15 cellular contexts compared by ENCODE assay signal in the genomic region with DNA sequence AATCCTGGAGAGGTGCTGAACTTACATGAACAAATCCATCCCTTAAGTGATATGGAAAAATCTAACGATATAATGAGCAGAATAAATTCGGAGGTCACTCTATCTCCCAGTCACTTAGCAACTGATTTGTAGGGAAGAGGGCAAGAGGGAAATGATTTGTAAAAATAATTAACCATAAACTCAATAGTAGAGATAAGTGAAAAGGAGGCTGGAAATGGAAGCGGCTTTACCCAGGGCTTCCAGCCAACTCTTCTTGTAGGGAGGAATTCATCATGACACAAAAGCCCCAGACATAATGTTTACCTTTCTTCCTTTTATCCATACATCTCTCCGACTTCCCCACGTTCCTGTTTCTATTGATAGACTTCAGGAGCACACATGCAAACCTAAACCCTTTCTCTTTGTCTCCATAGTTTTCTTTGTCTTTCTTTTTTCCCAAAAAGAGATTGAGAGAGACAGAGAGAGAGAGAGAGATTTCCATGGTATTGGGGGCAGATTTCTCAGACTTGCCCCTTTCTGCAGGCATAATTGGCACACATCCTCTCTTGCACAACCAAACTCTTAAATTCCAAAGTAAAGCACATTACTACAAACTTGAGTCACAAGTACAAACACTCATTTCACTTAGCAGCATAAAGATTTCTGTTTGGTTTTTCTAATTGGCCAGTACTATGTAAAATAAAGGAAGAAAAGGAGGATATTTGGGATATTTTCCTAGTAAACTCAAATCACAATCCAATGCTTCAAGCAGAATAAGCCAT.
DNase-seq lines count a peak whose midpoint lies in the region; ATAC-seq, FAIRE-seq and TF ChIP-seq lines count a peak whose summit lies in the region.
"Had no signal": no experiment of that assay in that cellular context is flagged by ENCODE, and none has a peak within 500 bp of the region (broad histone marks: within the 10 kb centered on the region; RNA-seq: fewer than 3 reads in every experiment).

No MANE protein-coding gene starts in this region.

- POLR2A ChIA-PET in AG04450 (lab: Yijun Ruan, JAX) (no interaction called here), IMR-90 (lab: Charles Lee; ENCODE audit: unreplicated experiment) (no interaction called here)

- H3K79me2 ChIP-seq in keratinocyte (ENCODE audit: control insufficient read depth, insufficient read depth, low read length) = no peaks in the 10 kb centered on the region

- H3K36me3 ChIP-seq in IMR-90 (ENCODE audit: control insufficient read depth, insufficient read depth, low read length) = 0 out of 2 replicates have a peak, but pooled peaks cover 1% of the 10 kb centered on the region
- no peaks in the 10 kb centered on the region for H3K36me3 ChIP-seq in keratinocyte (ENCODE audit: control insufficient read depth in 2 of 2, extremely low read depth in 1 of 2, insufficient read depth in 2 of 2, low read length in 2 of 2)
- no peaks in the 10 kb centered on the region for H3K36me3 ChIP-seq in gastroesophageal sphincter
- H3K36me3 ChIP-seq: MG63 had no signal

- no CpG with 5 or more reads among the region's 5 CpGs for WGBS in IMR-90 (ENCODE audit: extremely low coverage in 2 of 2, insufficient read length in 1 of 2), 2 experiments
- 21 to 28% methylated on average over 5 of the region's 5 CpGs for WGBS in gastroesophageal sphincter (ENCODE audit: low coverage in 1 of 2), 2 donors

- no peaks in the 10 kb centered on the region for H3K79me1 ChIP-seq in IMR-90 (ENCODE audit: low read depth in 1 of 2, low read length in 2 of 2)

- no peak overlapping the region for H3K23ac ChIP-seq in IMR-90 (ENCODE audit: low read depth, low read length)

- TF ChIP-seq CTCF in AG04450 (IDR thresholded peaks at IDR 0.05; ENCODE audit: low read depth, low read length) (no peak), IMR-90 (conservative IDR thresholded peaks at IDR 0.05; ENCODE audit: low read depth, low read length) (no peak), keratinocyte (optimal IDR thresholded peaks at IDR 0.05 in 1 of 3, IDR thresholded peaks at IDR 0.05 in 1 of 3, conservative IDR thresholded peaks at IDR 0.05 in 1 of 3; ENCODE audit: extremely low read depth in 1 of 3, insufficient read depth in 2 of 3, low read length in 3 of 3) (no peak), gastroesophageal sphincter (IDR thresholded peaks at IDR 0.05) (no peak)

- in situ Hi-C loops in IMR-90 (cut with MboI; ENCODE audit: low sequenced_read_pairs) = no loop called here

- FAIRE-seq in keratinocyte (lab: Jason Lieb, UNC) = no peak
- FAIRE-seq: GM12892 had no signal

- H3K27me3 ChIP-seq in AG04450 (ENCODE audit: control insufficient read depth, insufficient read depth, low read length) (no peaks in the 10 kb centered on the region), IMR-90 (ENCODE audit: control insufficient read depth, insufficient read depth, low read length) (no peaks in the 10 kb centered on the region), keratinocyte (ENCODE audit: control insufficient read depth, extremely low read depth, insufficient read depth, low read length) (no peaks in the 10 kb centered on the region), gastroesophageal sphincter (no peaks in the 10 kb centered on the region)
- H3K27me3 ChIP-seq: MG63 had no signal

- H3K4me3 ChIP-seq in AG04450 (ENCODE audit: low read depth, low read length) (peak overlapping the region; percentile 5; the same call in 1 of the 2 replicates), IMR-90 (ENCODE audit: insufficient read depth, low read depth, low read length) (no peak overlapping the region), keratinocyte (ENCODE audit: control insufficient read depth in 2 of 3, extremely low read depth in 1 of 3, insufficient read depth in 2 of 3, low read depth in 1 of 3, low read length in 3 of 3) (no peak overlapping the region), gastroesophageal sphincter (no peak overlapping the region)
- H3K4me3 ChIP-seq: MG63 had no signal

- no peak overlapping the region for H2BK20ac ChIP-seq in IMR-90 (ENCODE audit: low read depth, low read length)

- H2BK120ac ChIP-seq in IMR-90 (ENCODE audit: low read depth, low read length) = no peak overlapping the region

- H3K27ac ChIP-seq in AG04450 (ENCODE audit: low read depth, low read length) (no peak overlapping the region), IMR-90 (ENCODE audit: insufficient read depth, low read length) (peak overlapping the region; percentile 37; the same call in 1 of the 2 replicates), keratinocyte (ENCODE audit: control insufficient read depth, insufficient read depth, low read length) (no peak overlapping the region), gastroesophageal sphincter (no peak overlapping the region)
- H3K27ac ChIP-seq: HL-60 had no signal

- dilution Hi-C loops in IMR-90 (cut with HindIII; ENCODE audit: low sequenced_read_pairs, unreplicated experiment) (no loop called here), keratinocyte (cut with MboI; ENCODE audit: extremely low pct_ligation_motif_present, low sequenced_read_pairs) (no loop called here)

- H3K9me1 ChIP-seq in IMR-90 (ENCODE audit: insufficient read depth, low read length) (no peaks in the 10 kb centered on the region), keratinocyte (ENCODE audit: control insufficient read depth, extremely low read depth, insufficient read depth, low read length) (no peaks in the 10 kb centered on the region)

- H3K56ac ChIP-seq in IMR-90 (ENCODE audit: extremely low read depth, insufficient read depth, low read length) = no peak overlapping the region

- no peak overlapping the region for H3K18ac ChIP-seq in IMR-90 (ENCODE audit: low read depth, low read length)

- peak overlapping the region; percentile 12; the same call in 1 of the 2 replicates for H4K5ac ChIP-seq in IMR-90 (ENCODE audit: low read depth, low read length)

- H3K4me1 ChIP-seq in IMR-90 (ENCODE audit: control insufficient read depth, insufficient read depth, low read length) = no peaks in the 10 kb centered on the region; the same call in 1 of the 2 replicates
- no peaks in the 10 kb centered on the region for H3K4me1 ChIP-seq in keratinocyte (ENCODE audit: control insufficient read depth, extremely low read depth, insufficient read depth, low read length)
- peaks cover 0 to 8% (median 0%) of the 10 kb centered on the region in 3 donors for H3K4me1 ChIP-seq in gastroesophageal sphincter

- H3K4me2 ChIP-seq in IMR-90 (ENCODE audit: low read depth, low read length) (peak overlapping the region; percentile 55), keratinocyte (ENCODE audit: control insufficient read depth, extremely low read depth, insufficient read depth, low read depth, low read length) (peak overlapping the region; percentile 24)

- TF ChIP-seq RAD21 in IMR-90 (IDR thresholded peaks at IDR 0.05; ENCODE audit: low read length) = no peak

- no peak overlapping the region for H2AK9ac ChIP-seq in IMR-90 (replicated peaks; ENCODE audit: low read depth, low read length, poor library complexity)

- CTCF ChIA-PET in AG04450 (lab: Charles Lee) (interaction anchor here (0.6 kb wide), 1 partner anchor 25 kb away, joined by 5 read pairs; no protein-coding TSS in a partner anchor), IMR-90 (lab: Yijun Ruan, JAX) (no interaction called here)

- intact Hi-C loops in IMR-90 (cut with micrococcal nuclease) = no loop called here

- H3K14ac ChIP-seq in IMR-90 (replicated peaks; ENCODE audit: low read depth, low read length) = no peak overlapping the region

- H2BK5ac ChIP-seq in IMR-90 (ENCODE audit: low read depth, low read length, poor library complexity, severe bottlenecking) = peak overlapping the region; percentile 32

- no peak overlapping the region for H2BK15ac ChIP-seq in IMR-90 (ENCODE audit: low read depth, low read length)

- TF ChIP-seq EP300 in gastroesophageal sphincter (IDR thresholded peaks at IDR 0.05) = no peak

- no peak overlapping the region for H3K9ac ChIP-seq in IMR-90 (ENCODE audit: low read depth, low read length)
- H3K9ac ChIP-seq in keratinocyte (ENCODE audit: control insufficient read depth, extremely low read depth, insufficient read depth, low read length) = no peak overlapping the region

- no TSS peak for BruUV-seq in IMR-90 (replicated peaks; lab: Mats Ljungman, UMichigan)

- ATAC-seq in IMR-90 (ENCODE audit: low read depth) (peak; percentile 79), gastroesophageal sphincter (no peak), HG03439 (IDR thresholded peaks at IDR 0.05; ENCODE audit: unreplicated experiment) (no peak)
- ATAC-seq: activated CD4-positive, alpha-beta T cell treated with anti-CD3 and anti-CD28 coated beads for 36 hours had no signal

- DNase-seq in AG04450 (ENCODE audit: low read depth, low spot score) (peak; percentile 4), IMR-90 (peak; percentile 53), astrocyte of the hippocampus (ENCODE audit: low read depth, low spot score) (peak; percentile 36), keratinocyte (ENCODE audit: low read depth, low spot score) (no peak), NCI-H1436 (lab: John Stamatoyannopoulos, UW) (no peak), NCI-H2196 (lab: John Stamatoyannopoulos, UW; ENCODE audit: unreplicated experiment) (no peak)
- DNase-seq: activated CD4-positive, alpha-beta T cell treated with anti-CD3 and anti-CD28 coated beads for 36 hours; activated T-cell treated with anti-CD3 and anti-CD28 coated beads, Interleukin-2, amount 50 U/mL, for 48 hours; DMS79 treated with DMSO at 0.1 percent for 48 hours; endodermal cell; MG63 had no signal

- H4K20me1 ChIP-seq in IMR-90 (ENCODE audit: insufficient read depth, low read length) (no peaks in the 10 kb centered on the region), keratinocyte (ENCODE audit: control insufficient read depth, extremely low read depth, insufficient read depth, low read length) (no peaks in the 10 kb centered on the region)

- no peak overlapping the region for H3K4ac ChIP-seq in IMR-90 (ENCODE audit: low read depth, low read length)

- H3K9me3 ChIP-seq in AG04450 (ENCODE audit: control insufficient read depth, insufficient read depth, low read length) (no peaks in the 10 kb centered on the region), IMR-90 (ENCODE audit: control insufficient read depth, insufficient read depth, low read length) (no peaks in the 10 kb centered on the region), keratinocyte (ENCODE audit: control insufficient read depth, low read depth, low read length) (no peaks in the 10 kb centered on the region), gastroesophageal sphincter (peaks cover 0 to 11% (median 0%) of the 10 kb centered on the region in 3 donors)
- H3K9me3 ChIP-seq: MG63 had no signal

- no peak overlapping the region for H2AFZ ChIP-seq in IMR-90 (replicated peaks; ENCODE audit: low read length, poor library complexity)
- no peak overlapping the region for H2AFZ ChIP-seq in keratinocyte (ENCODE audit: control insufficient read depth, low read length)

- H2AK5ac ChIP-seq in IMR-90 (ENCODE audit: low read depth, low read length) = no peak overlapping the region

- peak overlapping the region in 1 of 2 experiments; percentile 9; a peak in 1 of 4 replicates for H4K8ac ChIP-seq in IMR-90 (ENCODE audit: low read depth in 2 of 2, low read length in 2 of 2)

- no peak overlapping the region for H4K91ac ChIP-seq in IMR-90 (ENCODE audit: insufficient read depth, low read depth, low read length)

- TF ChIP-seq POLR2A in IMR-90 (IDR thresholded peaks at IDR 0.05; ENCODE audit: low read depth, low read length) (no peak), gastroesophageal sphincter (IDR thresholded peaks at IDR 0.05) (no peak)

TF ChIP-seq in IMR-90, 13 proteins besides CTCF, POLR2A, EP300 and RAD21 (continues in another document):
- TF ChIP-seq FOS (IDR thresholded peaks at IDR 0.05; ENCODE audit: low read depth, low read length) = no peak

Comparison
In these comparisons a context has a peak if more than half of its experiments do, and no peak if none do; other contexts are left out.
1. DNase-seq: peak in AG04450 (single experiment), IMR-90 (single experiment) and astrocyte of the hippocampus (single experiment); none in keratinocyte (single experiment), NCI-H1436 (single experiment) and NCI-H2196 (single experiment).